ENCODE assay signal across 22 cellular contexts in the genomic region with DNA sequence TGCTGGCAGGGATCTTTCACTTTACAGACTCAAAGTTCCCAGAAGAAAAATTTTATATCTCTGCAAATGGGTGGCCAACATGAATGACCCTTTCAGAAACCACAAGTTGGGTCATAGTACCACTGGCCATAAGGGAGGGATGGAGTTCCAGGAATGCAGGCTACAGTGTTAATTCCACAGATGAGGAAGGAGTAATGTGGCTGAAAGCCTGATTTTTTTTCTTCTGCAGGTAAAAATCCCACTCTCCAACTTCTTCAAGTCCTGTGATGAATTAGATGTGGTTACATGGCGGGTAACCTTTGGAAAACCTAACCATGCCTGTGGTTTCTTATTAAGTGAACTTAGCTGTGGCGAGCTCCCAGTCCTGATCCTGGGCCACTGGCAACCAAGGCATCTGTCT.
"Had no signal": no experiment of that assay in that cellular context is flagged by ENCODE, and none has a peak within 500 bp of the region (broad histone marks: within the 10 kb centered on the region; RNA-seq: fewer than 3 reads in every experiment).

No MANE protein-coding gene starts in this region.

- H3K9me3 Mint-ChIP-seq: activated T-cell treated with anti-CD3 and anti-CD28 coated beads, Interleukin-2, amount 50 U/mL, for 4 hours; activated T-helper 2 cell treated with anti-CD3 and anti-CD28 coated beads, Interferon-gamma antibody, Interleukin-2, Interleukin-4, amounts not matched to agents 10 μg/mL and 5 μg/mL and 100 μg/mL, durations not matched to agents 14 hours and 24 hours and 36 hours; brain; natural killer cell treated with Interleukin-12 subunit alpha and Interleukin-12 subunit beta and Interleukin-15 and Interleukin-18, amount 100 ng/mL, for 72 hours had no signal

- H3K27me3 Mint-ChIP-seq: activated naive CD8-positive, alpha-beta T cell; brain; dendritic cell treated with granulocyte-macrophage colony-stimulating factor and Interleukin-4, amounts not matched to agents 40 ng/mL and 50 ng/mL, for 4 days had no signal

- DNase-seq: activated CD4-positive, alpha-beta T cell treated with anti-CD3 and anti-CD28 coated beads for 4 hours; activated CD4-positive, alpha-beta T cell treated with anti-CD3 and anti-CD28 coated beads, Interleukin-2, amount 50 U/mL, for 48 hours; activated CD8-positive, alpha-beta memory T cell treated with anti-CD3 and anti-CD28 coated beads, Interleukin-2, amount 50 U/mL, for 48 hours; activated naive CD4-positive, alpha-beta T cell; activated T-cell treated with anti-CD3 and anti-CD28 coated beads, Interleukin-2, amount 50 U/mL, for 4 hours; amniotic stem cell; effector CD4-positive, alpha-beta T cell; head of caudate nucleus; hypothalamus; left cardiac atrium; stimulated activated CD4-positive, alpha-beta T cell treated with anti-CD3 and anti-CD28 coated beads, Interleukin-12 subunit alpha, Interleukin-12 subunit beta, amount 100 ng/mL, for 4 hours; stimulated activated CD4-positive, alpha-beta T cell treated with anti-CD3 and anti-CD28 coated beads, Interleukin-4, amount 100 ng/mL, for 4 hours; stimulated activated naive CD8-positive, alpha-beta T cell treated with anti-CD3 and anti-CD28 coated beads, Interleukin-15, Interleukin-2, amounts not matched to agents 100 U/mL and 50 U/mL, for 24 hours; SW 1271; upper lobe of left lung had no signal

- H3K4me3 ChIP-seq: right atrium auricular region, upper lobe of left lung had no signal

- H3K27ac Mint-ChIP-seq: activated naive CD8-positive, alpha-beta T cell; activated T-helper 2 cell treated with anti-CD3 and anti-CD28 coated beads, Interferon-gamma antibody, Interleukin-2, Interleukin-4, amounts not matched to agents 10 μg/mL and 5 μg/mL and 100 μg/mL, durations not matched to agents 14 hours and 24 hours and 36 hours; brain; progenitor cell of endocrine pancreas had no signal

- H3K4me3 Mint-ChIP-seq: activated naive CD8-positive, alpha-beta T cell; activated T-cell treated with anti-CD3 and anti-CD28 coated beads, Interleukin-2, amount 50 U/mL, for 4 hours; brain; dendritic cell treated with granulocyte-macrophage colony-stimulating factor and Interleukin-4, amounts not matched to agents 40 ng/mL and 50 ng/mL, for 4 days; natural killer cell treated with Interleukin-12 subunit alpha and Interleukin-12 subunit beta and Interleukin-15 and Interleukin-18, amount 100 ng/mL, for 72 hours had no signal

- H3K36me3 Mint-ChIP-seq: natural killer cell treated with Interleukin-12 subunit alpha and Interleukin-12 subunit beta and Interleukin-15 and Interleukin-18, amount 100 ng/mL, for 72 hours had no signal
